ENCODE assay signal across 8 cellular contexts in genomic region chr3:49470714-49471420, GRCh38. TPM values are rescaled to one million over a fixed set of nuclear protein-coding genes. Genes with fewer than 3 reads are reported as not detected.
A peak's percentile ranks its signal among the peaks of the same experiment; 100 is the strongest.
DNase-seq lines count a peak whose midpoint lies in the region; ATAC-seq, FAIRE-seq and TF ChIP-seq lines count a peak whose summit lies in the region.

No MANE protein-coding gene starts in this region.

- ATAC-seq in HG03457 (IDR thresholded peaks at IDR 0.05; ENCODE audit: unreplicated experiment) = peak; percentile 23

- no peaks in the 10 kb centered on the region for H3K36me3 ChIP-seq in BJ (ENCODE audit: control insufficient read depth, insufficient read depth, low read length)

- CTCF ChIA-PET in BJ (lab: Yijun Ruan, JAX) = interaction anchor here (1.4 to 3.4 kb wide), 5 partner anchors 9 to 69 kb away, joined by 4 to 14 read pairs (median 5); no protein-coding TSS in a partner anchor

- no peaks in the 10 kb centered on the region for H3K27me3 Mint-ChIP-seq in activated naive CD4-positive, alpha-beta T cell treated with anti-CD3 and anti-CD28 coated beads, Interleukin-2, amount 50 U/mL, for 24 hours
- H3K27me3 Mint-ChIP-seq in stimulated activated naive CD8-positive, alpha-beta T cell treated with anti-CD3 and anti-CD28 coated beads, Interleukin-15, Interleukin-2, amounts not matched to agents 100 ng/mL and 50 ng/mL, for 24 hours = no peaks in the 10 kb centered on the region

- POLR2A ChIA-PET in BJ (lab: Charles Lee) = no interaction called here

- peak overlapping the region; percentile 65 for H3K4me3 ChIP-seq in BJ (ENCODE audit: low read depth, low read length)

- peak overlapping the region; percentile 94 for H3K27ac Mint-ChIP-seq in activated naive CD4-positive, alpha-beta T cell treated with anti-CD3 and anti-CD28 coated beads, Interleukin-2, amount 50 U/mL, for 24 hours
- H3K27ac Mint-ChIP-seq in stimulated activated naive CD8-positive, alpha-beta T cell treated with anti-CD3 and anti-CD28 coated beads, Interleukin-15, Interleukin-2, amounts not matched to agents 100 ng/mL and 50 ng/mL, for 24 hours = peak overlapping the region; percentile 87

- peaks cover 23% of the 10 kb centered on the region for H3K4me1 Mint-ChIP-seq in activated naive CD4-positive, alpha-beta T cell treated with anti-CD3 and anti-CD28 coated beads, Interleukin-2, amount 50 U/mL, for 24 hours
- peaks cover 30% of the 10 kb centered on the region for H3K4me1 Mint-ChIP-seq in stimulated activated naive CD8-positive, alpha-beta T cell treated with anti-CD3 and anti-CD28 coated beads, Interleukin-15, Interleukin-2, amounts not matched to agents 100 ng/mL and 50 ng/mL, for 24 hours (ENCODE audit: low read depth)

- H3K27me3 ChIP-seq in BJ (ENCODE audit: control insufficient read depth, insufficient read depth, low read length) = no peaks in the 10 kb centered on the region

- H3K9me3 Mint-ChIP-seq in activated naive CD4-positive, alpha-beta T cell treated with anti-CD3 and anti-CD28 coated beads, Interleukin-2, amount 50 U/mL, for 24 hours = no peaks in the 10 kb centered on the region
- no peaks in the 10 kb centered on the region for H3K9me3 Mint-ChIP-seq in stimulated activated naive CD8-positive, alpha-beta T cell treated with anti-CD3 and anti-CD28 coated beads, Interleukin-15, Interleukin-2, amounts not matched to agents 100 ng/mL and 50 ng/mL, for 24 hours

- H3K36me3 Mint-ChIP-seq in activated naive CD4-positive, alpha-beta T cell treated with anti-CD3 and anti-CD28 coated beads, Interleukin-2, amount 50 U/mL, for 24 hours = no peaks in the 10 kb centered on the region
- peaks cover 6% of the 10 kb centered on the region for H3K36me3 Mint-ChIP-seq in stimulated activated naive CD8-positive, alpha-beta T cell treated with anti-CD3 and anti-CD28 coated beads, Interleukin-15, Interleukin-2, amounts not matched to agents 100 ng/mL and 50 ng/mL, for 24 hours (ENCODE audit: low read depth)

- 0 out of 2 replicates have a peak, but pooled peaks have one; percentile 12 for TF ChIP-seq CTCF in BJ (IDR thresholded peaks at IDR 0.05; ENCODE audit: insufficient read depth, low read depth, low read length)

- no peak for DNase-seq in BJ (ENCODE audit: low read depth)
- DNase-seq in GM19239 (ENCODE audit: insufficient read length, low spot score) = no peak
- DNase-seq in iris pigment epithelial cell (ENCODE audit: low read depth) = peak; percentile 24
- DNase-seq in ureter (ENCODE audit: low spot score) = no peak
- DNase-seq in NCI-H2196 (lab: John Stamatoyannopoulos, UW; ENCODE audit: unreplicated experiment) = no peak

- H3K4me3 Mint-ChIP-seq in activated naive CD4-positive, alpha-beta T cell treated with anti-CD3 and anti-CD28 coated beads, Interleukin-2, amount 50 U/mL, for 24 hours = peak overlapping the region; percentile 95
- peak overlapping the region; percentile 94 for H3K4me3 Mint-ChIP-seq in stimulated activated naive CD8-positive, alpha-beta T cell treated with anti-CD3 and anti-CD28 coated beads, Interleukin-15, Interleukin-2, amounts not matched to agents 100 ng/mL and 50 ng/mL, for 24 hours

- FAIRE-seq in GM19239 (lab: Jason Lieb, UNC) = peak; percentile 86

RNA-seq across cellular contexts. Expression of gene DAG1, which starts 0.8 kb away (rescaled TPM):
- 71.4 and 144 TPM in 2 replicates for polyA plus RNA-seq in BJ (2011; rRNA removed)
- polyA minus RNA-seq in BJ (2011; rRNA and poly(A)+ RNA removed) = 61.3 and 87.1 TPM in 2 replicates
- total RNA-seq in ureter = 94.0 TPM

RNA-seq across cellular contexts. Expression of gene NICN1, which starts 41.7 kb away (rescaled TPM):
- polyA plus RNA-seq in BJ (2011; rRNA removed) = 11.2 and 29.5 TPM in 2 replicates
- 11.3 and 17.8 TPM in 2 replicates for polyA minus RNA-seq in BJ (2011; rRNA and poly(A)+ RNA removed)
- 27.4 TPM for total RNA-seq in ureter

RNA-seq across cellular contexts. Expression of gene AMT, which starts 48.6 kb away (rescaled TPM):
- polyA plus RNA-seq in BJ (2011; rRNA removed) = 6.3 and 9.1 TPM in 2 replicates
- polyA minus RNA-seq in BJ (2011; rRNA and poly(A)+ RNA removed) = 0.93 and 2.9 TPM in 2 replicates
- total RNA-seq in ureter = 29.1 TPM

RNA-seq across cellular contexts. Expression of gene TCTA, which starts 58.6 kb away (rescaled TPM):
- 43.3 and 57.2 TPM in 2 replicates for polyA plus RNA-seq in BJ (2011; rRNA removed)
- polyA minus RNA-seq in BJ (2011; rRNA and poly(A)+ RNA removed) = 16.7 and 20.2 TPM in 2 replicates
- total RNA-seq in ureter = 37.1 TPM

RNA-seq across cellular contexts. Expression of gene RHOA, which starts 59.1 kb away (rescaled TPM):
- polyA plus RNA-seq in BJ (2011; rRNA removed) = 549 and 615 TPM in 2 replicates
- 619 and 769 TPM in 2 replicates for polyA minus RNA-seq in BJ (2011; rRNA and poly(A)+ RNA removed)
- total RNA-seq in ureter = 379 TPM
